ENCODE assay signal across 21 cellular contexts in genomic region chr2:112487444-112487961, GRCh38.
"Had no signal": no experiment of that assay in that cellular context is flagged by ENCODE, and none has a peak within 500 bp of the region (broad histone marks: within the 10 kb centered on the region; RNA-seq: fewer than 3 reads in every experiment).

No MANE protein-coding gene starts in this region.

- DNase-seq: activated CD4-positive, CD25-positive, alpha-beta regulatory T cell; activated CD8-positive, alpha-beta memory T cell treated with anti-CD3 and anti-CD28 coated beads for 24 hours; activated gamma-delta T cell; activated naive CD4-positive, alpha-beta T cell treated with anti-CD3 and anti-CD28 coated beads, Interleukin-2, amount 10 ng/mL, durations not matched to agents 7 days and 5 days; amygdala; caudate nucleus; endodermal cell; esophagus squamous epithelium; foreskin melanocyte; heart right ventricle; midbrain; naive thymus-derived CD4-positive, alpha-beta T cell; nucleus accumbens; pancreas; retina; sigmoid colon; small intestine; transverse colon had no signal

- H3K4me1 ChIP-seq: prostate gland had no signal

- H3K36me3 ChIP-seq: pancreas, prostate gland, sigmoid colon, transverse colon had no signal

- H3K27me3 Mint-ChIP-seq: activated naive CD4-positive, alpha-beta T cell treated with anti-CD3 and anti-CD28 coated beads, Interleukin-2, amount 10 ng/mL, durations not matched to agents 7 days and 5 days; memory B cell; naive thymus-derived CD4-positive, alpha-beta T cell; stimulated activated memory B cell treated with anti-CD40 and anti-IgM and Interleukin-4, amounts not matched to agents 10 μg/mL and 1 μg/mL and 100 μg/mL, for 72 hours had no signal

- ATAC-seq: naive thymus-derived CD4-positive, alpha-beta T cell; pancreas; stimulated activated memory B cell treated with anti-CD40 and anti-IgM and Interleukin-4, amounts not matched to agents 10 μg/mL and 1 μg/mL and 100 μg/mL, for 72 hours had no signal

- H3K9me3 Mint-ChIP-seq: activated naive CD4-positive, alpha-beta T cell treated with anti-CD3 and anti-CD28 coated beads, Interleukin-2, amount 10 ng/mL, durations not matched to agents 7 days and 5 days; endodermal cell; memory B cell; stimulated activated memory B cell treated with anti-CD40 and anti-IgM and Interleukin-4, amounts not matched to agents 10 μg/mL and 1 μg/mL and 100 μg/mL, for 72 hours had no signal

- H3K4me3 Mint-ChIP-seq: activated naive CD4-positive, alpha-beta T cell treated with anti-CD3 and anti-CD28 coated beads, Interleukin-2, amount 10 ng/mL, durations not matched to agents 7 days and 5 days; endodermal cell; memory B cell; naive thymus-derived CD4-positive, alpha-beta T cell; stimulated activated memory B cell treated with anti-CD40 and anti-IgM and Interleukin-4, amounts not matched to agents 10 μg/mL and 1 μg/mL and 100 μg/mL, for 72 hours had no signal

- H3K27me3 ChIP-seq: esophagus squamous epithelium, heart right ventricle, pancreas, sigmoid colon, transverse colon had no signal

- H3K9me3 ChIP-seq: esophagus squamous epithelium, heart right ventricle, pancreas, prostate gland, sigmoid colon, transverse colon had no signal

- H3K36me3 Mint-ChIP-seq: memory B cell had no signal

- H3K27ac Mint-ChIP-seq: activated naive CD4-positive, alpha-beta T cell treated with anti-CD3 and anti-CD28 coated beads, Interleukin-2, amount 10 ng/mL, durations not matched to agents 7 days and 5 days; endodermal cell; memory B cell; naive thymus-derived CD4-positive, alpha-beta T cell; stimulated activated memory B cell treated with anti-CD40 and anti-IgM and Interleukin-4, amounts not matched to agents 10 μg/mL and 1 μg/mL and 100 μg/mL, for 72 hours had no signal

- H3K4me3 ChIP-seq: esophagus squamous epithelium, heart right ventricle, pancreas, prostate gland, sigmoid colon, transverse colon had no signal

- FAIRE-seq: pancreas, small intestine had no signal

- H3K27ac ChIP-seq: esophagus squamous epithelium, heart right ventricle, pancreas, prostate gland, sigmoid colon, transverse colon had no signal
